In the genomic region with DNA sequence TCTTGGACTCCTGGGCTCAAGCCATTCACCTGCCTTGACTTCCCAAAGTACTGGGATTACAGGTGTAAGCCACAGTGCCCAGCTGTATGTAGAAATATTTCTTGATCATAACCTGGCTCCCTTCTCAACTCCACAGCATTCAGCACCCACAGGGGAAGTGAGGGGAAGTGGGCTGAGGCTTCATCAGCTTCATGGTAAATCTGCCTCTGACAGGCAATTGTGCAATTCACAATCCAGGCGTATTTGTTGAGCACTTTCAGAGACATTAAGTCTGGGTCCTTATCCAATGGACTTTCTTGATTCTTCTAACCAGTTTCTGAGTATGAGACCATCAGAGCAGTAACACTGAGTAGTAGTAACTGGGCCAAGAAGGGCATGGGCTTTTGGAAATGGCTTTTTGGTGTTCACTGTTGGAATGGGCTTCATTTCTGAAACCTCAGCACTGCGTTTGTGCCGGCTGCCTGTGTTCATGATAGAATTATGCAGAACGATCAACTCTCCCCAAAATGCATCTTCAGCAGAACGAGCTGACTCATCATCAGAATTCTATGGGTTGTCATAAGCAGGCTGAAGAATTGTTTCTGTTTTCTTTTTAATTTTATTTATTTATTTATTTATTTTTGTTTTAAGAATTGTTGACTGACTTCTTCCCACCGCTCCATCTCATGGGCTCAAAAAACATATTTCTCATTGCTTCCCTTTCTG, we compare ENCODE assay signal across 1 cellular context.
TF ChIP-seq lines count a peak whose summit lies in the region.

No MANE protein-coding gene starts in this region.

TF ChIP-seq in HepG2, 621 proteins besides CTCF, POLR2A, EP300 and RAD21:
- TF ChIP-seq MAFF (IDR thresholded peaks at IDR 0.05; ENCODE audit: low read depth, low read length), result peak; percentile 78
- TF ChIP-seq MAFK (conservative IDR thresholded peaks at IDR 0.05 in 1 of 2, IDR thresholded peaks at IDR 0.05 in 1 of 2; ENCODE audit: low read length in 2 of 2), result peak; percentile 79 to 88
- TF ChIP-seq ZNF501 (CRISPR knock-in tag; IDR thresholded peaks at IDR 0.05), result no peak
- TF ChIP-seq CEBPB (IDR thresholded peaks at IDR 0.05; ENCODE audit: borderline replicate concordance, low read depth, low read length), result peak; percentile 58; the same call in 1 of the 2 replicates
TF ChIP-seq in HepG2: peak in this region for 3.
